1 cellular context compared by ENCODE assay signal in genomic region chr17:33667052-33667509, GRCh38.
A peak's percentile ranks its signal among the peaks of the same experiment; 100 is the strongest.
TF ChIP-seq lines count a peak whose summit lies in the region.

No MANE protein-coding gene starts in this region.

TF ChIP-seq in K562, 482 proteins besides CTCF, POLR2A, EP300 and RAD21 (continued from another document):
- TF ChIP-seq JUND (IDR thresholded peaks at IDR 0.05; ENCODE audit: borderline replicate concordance, low read depth, low read length) (peak; percentile 87), JUND (tag; IDR thresholded peaks at IDR 0.05; ENCODE audit: borderline replicate concordance, low read depth, low read length) (peak; percentile 88; the same call in 2 of the 3 replicates), KDM1A (IDR thresholded peaks at IDR 0.05) (peak; percentile 88 to 91), ETV1 (tag; conservative IDR thresholded peaks at IDR 0.05; ENCODE audit: low read depth) (peak; percentile 65), HIVEP1 (CRISPR knock-in tag; IDR thresholded peaks at IDR 0.05) (no peak), MAFG (tag; conservative IDR thresholded peaks at IDR 0.05) (peak; percentile 40; the same call in 1 of the 2 replicates)
